ENCODE assay signal across 17 cellular contexts in the genomic region with DNA sequence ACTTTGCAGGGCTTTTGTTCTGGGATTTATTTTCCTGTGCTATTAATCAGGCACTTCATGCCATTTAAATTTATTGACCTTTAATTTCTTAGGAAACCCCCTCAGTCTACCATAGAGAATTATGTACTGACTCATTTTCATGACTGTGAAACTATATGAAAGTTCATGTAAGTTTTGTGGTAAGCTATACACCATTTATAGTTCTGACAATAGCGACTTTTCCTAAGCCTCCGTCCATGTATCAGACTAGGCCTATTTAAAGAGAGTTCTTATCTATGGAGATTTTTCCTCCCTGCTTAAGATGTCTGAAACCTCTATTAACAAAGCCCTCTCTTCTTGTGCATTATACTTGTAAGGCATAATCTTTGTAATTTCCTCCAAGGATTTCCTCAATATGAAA.
DNase-seq lines count a peak whose midpoint lies in the region; ATAC-seq, FAIRE-seq and TF ChIP-seq lines count a peak whose summit lies in the region.
"Had no signal": no experiment of that assay in that cellular context is flagged by ENCODE, and none has a peak within 500 bp of the region (broad histone marks: within the 10 kb centered on the region; RNA-seq: fewer than 3 reads in every experiment).

No MANE protein-coding gene starts in this region.

- peak; percentile 23 for FAIRE-seq in GM19239 (lab: Jason Lieb, UNC)
- FAIRE-seq: GM12892, RCC 7860 had no signal

- ATAC-seq in GM18502 (IDR thresholded peaks at IDR 0.05; ENCODE audit: poor library complexity, unreplicated experiment): peak; percentile 52
- ATAC-seq in HG02885 (IDR thresholded peaks at IDR 0.05; ENCODE audit: poor library complexity, unreplicated experiment): peak; percentile 52
- no peak for ATAC-seq in activated B cell treated with CpG ODN at 0.5 μM for 24 hours (ENCODE audit: low read depth)

- CTCF ChIA-PET in activated B cell treated with CpG ODN at 0.5 μM for 24 hours (lab: Charles Lee): no interaction called here

- H3K9me3 Mint-ChIP-seq in activated B cell treated with CpG ODN at 0.5 μM for 24 hours: peaks cover 5% of the 10 kb centered on the region

- peaks cover 33% of the 10 kb centered on the region for H3K4me1 Mint-ChIP-seq in activated B cell treated with CpG ODN at 0.5 μM for 24 hours
- H3K4me1 Mint-ChIP-seq: neural progenitor cell had no signal

- no peak for DNase-seq in GM19239 (ENCODE audit: insufficient read length, low spot score)
- DNase-seq in activated B cell treated with CpG ODN at 0.5 μM for 24 hours: no peak
- no peak for DNase-seq in GM13976 (ENCODE audit: low spot score)
- no peak for DNase-seq in HCEC 1CT
- no peak for DNase-seq in NCI-H2029 (lab: John Stamatoyannopoulos, UW)
- DNase-seq in activated CD4-positive, alpha-beta T cell treated with anti-CD3 and anti-CD28 coated beads, Interleukin-2, amount 50 U/mL, for 1 hour: no peak
- DNase-seq: activated gamma-delta T cell treated with Interleukin-2 at 50 U/mL for 16 hours; DMS79 treated with DMSO at 0.1 percent for 48 hours; effector memory CD4-positive, alpha-beta T cell; NCI-H345; sigmoid colon had no signal

- in situ Hi-C loops in GM13976 (cut with MboI; ENCODE audit: low sequenced_read_pairs, unreplicated experiment): no loop called here

- no peak overlapping the region for H3K4me3 Mint-ChIP-seq in activated B cell treated with CpG ODN at 0.5 μM for 24 hours
- H3K4me3 Mint-ChIP-seq: neural progenitor cell; T-helper 1 cell treated with Interleukin-12 subunit alpha and Interleukin-12 subunit beta and Interleukin-4 antibody, amounts not matched to agents 30 μg/mL and 1 μg/mL, for 36 hours had no signal

- POLR2A ChIA-PET in activated B cell treated with CpG ODN at 0.5 μM for 24 hours (lab: Charles Lee): no interaction called here

- no peak for TF ChIP-seq CTCF in activated B cell treated with CpG ODN at 0.5 μM for 24 hours (IDR thresholded peaks at IDR 0.05)
- no peak for TF ChIP-seq CTCF in GM13976 (IDR thresholded peaks at IDR 0.05; ENCODE audit: borderline replicate concordance, control extremely low read depth, extremely low read depth, insufficient read depth, missing control alignments)

- H3K27me3 Mint-ChIP-seq in activated B cell treated with CpG ODN at 0.5 μM for 24 hours: no peaks in the 10 kb centered on the region

- peaks cover 1% of the 10 kb centered on the region for H3K36me3 Mint-ChIP-seq in activated B cell treated with CpG ODN at 0.5 μM for 24 hours (ENCODE audit: low read depth)
- H3K36me3 Mint-ChIP-seq: neural progenitor cell had no signal

- peak overlapping the region; percentile 53 for H3K27ac Mint-ChIP-seq in activated B cell treated with CpG ODN at 0.5 μM for 24 hours
- H3K27ac Mint-ChIP-seq: neural progenitor cell; T-helper 1 cell treated with Interleukin-12 subunit alpha and Interleukin-12 subunit beta and Interleukin-4 antibody, amounts not matched to agents 30 μg/mL and 1 μg/mL, for 36 hours had no signal

- intact Hi-C loops in activated B cell treated with CpG ODN at 0.5 μM for 24 hours (cut with micrococcal nuclease): loop anchor here (2.0 to 5.0 kb wide), 4 partner anchors 19 to 153 kb away; no protein-coding TSS in a partner anchor
